ENCODE assay signal across 13 cellular contexts in genomic region chr2:189363559-189363958, GRCh38.
A peak's percentile ranks its signal among the peaks of the same experiment; 100 is the strongest.
DNase-seq lines count a peak whose midpoint lies in the region; ATAC-seq and TF ChIP-seq lines count a peak whose summit lies in the region.
"Had no signal": no experiment of that assay in that cellular context is flagged by ENCODE, and none has a peak within 500 bp of the region (broad histone marks: within the 10 kb centered on the region; RNA-seq: fewer than 3 reads in every experiment).

No MANE protein-coding gene starts in this region.

- DNase-seq in ACHN, result peak; percentile 73
- peak; percentile 51 to 62 for DNase-seq in Kasumi-1 (lab: John Stamatoyannopoulos, UW)
- DNase-seq in ascending aorta (ENCODE audit: low spot score in 2 of 2), result no peak
- peak; percentile 54 for DNase-seq in kidney epithelial cell (ENCODE audit: low read depth)
- DNase-seq in cortex of kidney (lab: John Stamatoyannopoulos, UW), result no peak
- DNase-seq in midbrain (lab: John Stamatoyannopoulos, UW), result no peak
- no peak for DNase-seq in stimulated activated CD4-positive, alpha-beta T cell treated with anti-CD3 and anti-CD28 coated beads, Interleukin-4, amount 100 ng/mL, for 4 hours
- DNase-seq: gastrocnemius medialis, MM.1S, NCI-H774, T-cell had no signal

- intact Hi-C loops in ascending aorta (cut with DNase I), result no loop called here

- peak overlapping the region; percentile 38 to 57 for H3K27ac ChIP-seq in ascending aorta
- H3K27ac ChIP-seq: gastrocnemius medialis, vagina had no signal

- TF ChIP-seq CTCF in ascending aorta (IDR thresholded peaks at IDR 0.05) (no peak), kidney epithelial cell (IDR thresholded peaks at IDR 0.05; ENCODE audit: insufficient read depth, low read length, poor library complexity, severe bottlenecking) (no peak)

- H3K27me3 ChIP-seq in ascending aorta (no peaks in the 10 kb centered on the region), kidney epithelial cell (ENCODE audit: control insufficient read depth, insufficient read depth, low read length) (no peaks in the 10 kb centered on the region)
- H3K27me3 ChIP-seq: gastrocnemius medialis, vagina had no signal

- H3K4me1 ChIP-seq in ascending aorta, result peaks cover 0 to 13% of the 10 kb centered on the region in 2 donors
- H3K4me1 ChIP-seq: vagina had no signal

- no peaks in the 10 kb centered on the region for H3K36me3 ChIP-seq in ascending aorta
- no peaks in the 10 kb centered on the region for H3K36me3 ChIP-seq in kidney epithelial cell (ENCODE audit: control insufficient read depth, insufficient read depth, low read length)
- H3K36me3 ChIP-seq: gastrocnemius medialis, vagina had no signal

- H3K4me3 ChIP-seq in ascending aorta (no peak overlapping the region), kidney epithelial cell (ENCODE audit: low read depth, low read length) (no peak overlapping the region)
- H3K4me3 ChIP-seq: gastrocnemius medialis, vagina had no signal

- no peak for ATAC-seq in GM18519 (IDR thresholded peaks at IDR 0.05; ENCODE audit: low FRiP score, unreplicated experiment)
- ATAC-seq: gastrocnemius medialis, T-cell had no signal

- H3K9me3 ChIP-seq in ascending aorta, result no peaks in the 10 kb centered on the region
- H3K9me3 ChIP-seq: gastrocnemius medialis, vagina had no signal

- in situ Hi-C loops in ACHN (cut with HindIII; ENCODE audit: low pct_ligation_motif_present, low pct_unique_long_range_greater_than_20kb, low sequenced_read_pairs), result no loop called here

Comparison
In these comparisons a context has a peak if more than half of its experiments do, and no peak if none do; other contexts are left out.
1. DNase-seq: peak in ACHN (single experiment), Kasumi-1 (2 of 2) and kidney epithelial cell (single experiment); none in ascending aorta (0 of 2), cortex of kidney (single experiment), midbrain (single experiment) and stimulated activated CD4-positive, alpha-beta T cell treated with anti-CD3 and anti-CD28 coated beads, Interleukin-4, amount 100 ng/mL, for 4 hours (0 of 2).